1 cellular context compared by ENCODE assay signal in the genomic region with DNA sequence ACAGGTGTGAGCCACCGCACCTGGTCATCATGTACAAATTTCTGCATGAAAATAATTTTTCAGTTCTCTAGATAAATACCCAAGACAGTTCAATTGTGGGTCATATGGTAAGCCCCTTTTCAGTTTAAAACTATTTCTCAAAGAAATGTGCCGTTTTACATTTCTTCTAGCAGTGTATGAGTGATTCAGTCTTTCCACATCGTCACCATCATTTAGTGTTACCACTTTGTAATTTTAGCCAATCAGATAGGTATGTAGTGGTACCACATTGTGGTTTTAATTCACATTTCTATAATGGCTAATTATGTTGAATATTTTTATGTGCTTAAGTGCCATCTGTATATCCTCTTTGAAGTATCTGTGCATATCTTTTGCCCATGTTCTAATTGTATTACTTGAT.
TF ChIP-seq lines count a peak whose summit lies in the region.

No MANE protein-coding gene starts in this region.

TF ChIP-seq in HepG2, 621 proteins besides CTCF, POLR2A, EP300 and RAD21 (continued from another document):
- TF ChIP-seq, protein P1, sequence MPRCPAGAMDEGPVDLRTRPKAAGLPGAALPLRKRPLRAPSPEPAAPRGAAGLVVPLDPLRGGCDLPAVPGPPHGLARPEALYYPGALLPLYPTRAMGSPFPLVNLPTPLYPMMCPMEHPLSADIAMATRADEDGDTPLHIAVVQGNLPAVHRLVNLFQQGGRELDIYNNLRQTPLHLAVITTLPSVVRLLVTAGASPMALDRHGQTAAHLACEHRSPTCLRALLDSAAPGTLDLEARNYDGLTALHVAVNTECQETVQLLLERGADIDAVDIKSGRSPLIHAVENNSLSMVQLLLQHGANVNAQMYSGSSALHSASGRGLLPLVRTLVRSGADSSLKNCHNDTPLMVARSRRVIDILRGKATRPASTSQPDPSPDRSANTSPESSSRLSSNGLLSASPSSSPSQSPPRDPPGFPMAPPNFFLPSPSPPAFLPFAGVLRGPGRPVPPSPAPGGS (CRISPR knock-in tag; IDR thresholded peaks at IDR 0.05): no peak
- TF ChIP-seq, protein P2, sequence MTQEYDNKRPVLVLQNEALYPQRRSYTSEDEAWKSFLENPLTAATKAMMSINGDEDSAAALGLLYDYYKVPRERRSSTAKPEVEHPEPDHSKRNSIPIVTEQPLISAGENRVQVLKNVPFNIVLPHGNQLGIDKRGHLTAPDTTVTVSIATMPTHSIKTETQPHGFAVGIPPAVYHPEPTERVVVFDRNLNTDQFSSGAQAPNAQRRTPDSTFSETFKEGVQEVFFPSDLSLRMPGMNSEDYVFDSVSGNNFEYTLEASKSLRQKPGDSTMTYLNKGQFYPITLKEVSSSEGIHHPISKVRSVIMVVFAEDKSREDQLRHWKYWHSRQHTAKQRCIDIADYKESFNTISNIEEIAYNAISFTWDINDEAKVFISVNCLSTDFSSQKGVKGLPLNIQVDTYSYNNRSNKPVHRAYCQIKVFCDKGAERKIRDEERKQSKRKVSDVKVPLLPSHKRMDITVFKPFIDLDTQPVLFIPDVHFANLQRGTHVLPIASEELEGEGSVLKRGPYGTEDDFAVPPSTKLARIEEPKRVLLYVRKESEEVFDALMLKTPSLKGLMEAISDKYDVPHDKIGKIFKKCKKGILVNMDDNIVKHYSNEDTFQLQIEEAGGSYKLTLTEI (CRISPR knock-in tag; conservative IDR thresholded peaks at IDR 0.05): no peak
- TF ChIP-seq ZNF430 (CRISPR knock-in tag; IDR thresholded peaks at IDR 0.05) (no peak), THYN1 (CRISPR knock-in tag; IDR thresholded peaks at IDR 0.05; ENCODE audit: borderline replicate concordance, low read depth) (no peak), ARNT2 (CRISPR knock-in tag; IDR thresholded peaks at IDR 0.05; ENCODE audit: low read depth) (no peak)
TF ChIP-seq in HepG2: peak in this region for 0.
